Comparison of ENCODE assay signal across 20 cellular contexts in the genomic region with DNA sequence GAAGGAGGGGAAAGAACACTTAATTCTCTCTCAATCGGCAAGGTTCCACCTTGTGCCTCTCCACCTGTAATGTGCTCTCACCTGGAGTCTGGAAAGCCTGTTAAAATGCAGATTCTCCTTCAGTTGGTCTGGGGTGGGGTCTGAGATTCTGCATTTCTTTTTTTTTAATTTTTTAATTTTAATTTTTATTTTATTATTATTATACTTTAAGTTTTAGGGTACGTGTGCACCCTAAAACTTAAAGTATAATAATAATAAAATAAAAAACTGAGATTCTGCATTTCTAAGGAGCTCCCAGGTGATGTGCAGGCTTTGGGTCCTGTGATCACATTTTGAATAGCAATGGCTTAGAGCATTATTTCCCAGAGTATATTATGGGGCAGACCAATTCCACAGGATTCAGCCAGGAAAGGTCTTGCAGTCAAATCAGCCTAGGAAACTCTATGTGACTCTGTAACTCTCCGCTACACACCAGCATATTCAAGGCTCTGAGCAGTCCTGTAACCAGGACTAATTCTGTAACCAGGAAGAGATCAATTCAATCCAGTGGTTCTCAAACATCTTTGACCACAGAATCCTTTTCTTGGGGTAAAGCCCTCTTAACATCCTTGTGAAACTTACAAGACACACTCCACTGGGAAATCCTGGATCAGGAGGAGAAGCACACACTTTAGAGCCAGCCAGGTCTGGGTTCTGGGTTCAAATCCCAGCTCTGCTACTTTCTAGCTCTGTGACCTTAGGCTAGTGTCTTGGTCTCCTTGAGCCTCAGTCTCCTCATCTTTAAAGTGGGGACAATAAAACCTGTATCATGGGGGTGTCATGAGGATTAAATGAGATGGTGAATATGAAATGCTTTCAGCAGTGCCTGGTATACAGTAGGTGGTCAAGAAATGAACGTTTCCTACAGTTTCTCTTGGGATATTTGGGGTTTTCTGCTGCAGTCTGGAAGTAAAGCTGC.
DNase-seq lines count a peak whose midpoint lies in the region; ATAC-seq, FAIRE-seq and TF ChIP-seq lines count a peak whose summit lies in the region.
"Had no signal": no experiment of that assay in that cellular context is flagged by ENCODE, and none has a peak within 500 bp of the region (broad histone marks: within the 10 kb centered on the region; RNA-seq: fewer than 3 reads in every experiment).

No MANE protein-coding gene starts in this region.

- peaks cover 10 to 25% of the 10 kb centered on the region in 2 experiments for H3K4me1 Mint-ChIP-seq in H9
- peaks cover 30% of the 10 kb centered on the region for H3K4me1 Mint-ChIP-seq in stimulated activated memory B cell treated with anti-CD40 and anti-IgM and Interleukin-4, amounts not matched to agents 10 μg/mL and 1 μg/mL and 100 μg/mL, for 72 hours

- H3K27me3 Mint-ChIP-seq in H9 (ENCODE audit: low read depth): no peaks in the 10 kb centered on the region; the same call in none of the 2 replicates
- H3K27me3 Mint-ChIP-seq in stimulated activated memory B cell treated with anti-CD40 and anti-IgM and Interleukin-4, amounts not matched to agents 10 μg/mL and 1 μg/mL and 100 μg/mL, for 72 hours: no peaks in the 10 kb centered on the region

- H3K27ac ChIP-seq in BLaER1 (0 out of 2 replicates have a peak overlapping the region, but pooled peaks have one; percentile 47), H9 (ENCODE audit: insufficient read length, low read depth, low read length) (no peak overlapping the region), K562 (ENCODE audit: extremely low read depth, low read depth, low read length) (no peak overlapping the region)
- H3K27ac ChIP-seq: GM23248 had no signal

- peak overlapping the region; percentile 37 for H3K4me2 ChIP-seq in BLaER1
- H3K4me2 ChIP-seq in H9 (ENCODE audit: insufficient read depth, insufficient read length, low read length): no peak overlapping the region
- H3K4me2 ChIP-seq in K562 (ENCODE audit: insufficient read depth, low read length): no peak overlapping the region

- no peak for TF ChIP-seq POLR2A in K562 (conservative IDR thresholded peaks at IDR 0.05)

- no peak overlapping the region for H2BK12ac ChIP-seq in H9 (ENCODE audit: insufficient read length, low read depth, low read length)

- H2BK120ac ChIP-seq in H9 (ENCODE audit: low read depth, low read length, poor library complexity, severe bottlenecking): no peak overlapping the region

- H3K4me3 ChIP-seq in BLaER1 (no peak overlapping the region), K562 (no peak overlapping the region)
- H3K4me3 ChIP-seq: GM12878, GM23248 had no signal

- H4K5ac ChIP-seq in H9 (ENCODE audit: insufficient read length, low read depth, low read length): no peak overlapping the region

- DNase-seq in H9: no peak
- no peak for DNase-seq in K562 (ENCODE audit: extremely low read depth in 1 of 4, low spot score in 3 of 4)
- DNase-seq in OCI-M1 (lab: John Stamatoyannopoulos, UW): no peak
- DNase-seq in DMS114 treated with DMSO at 0.1 percent for 48 hours (lab: John Stamatoyannopoulos, UW; ENCODE audit: unreplicated experiment): no peak
- DNase-seq in nucleus accumbens (lab: John Stamatoyannopoulos, UW): no peak
- DNase-seq: C1 segment of cervical spinal cord; Caco-2; CD4-positive, alpha-beta memory T cell; DMS79; EL; GDM1; GM23248; H7; HFFc6 had no signal

- no peak for TF ChIP-seq EP300 in K562 (IDR thresholded peaks at IDR 0.05; ENCODE audit: low read length)

- H2AFZ ChIP-seq in H9 (ENCODE audit: low read length) (no peak overlapping the region), K562 (ENCODE audit: low read depth, low read length) (no peak overlapping the region)
- H2AFZ ChIP-seq: GM23248 had no signal

- H3K23ac ChIP-seq in H9 (ENCODE audit: insufficient read length, low read depth, low read length): no peak overlapping the region

- no peak for ATAC-seq in K562
- ATAC-seq in stimulated activated memory B cell treated with anti-CD40 and anti-IgM and Interleukin-4, amounts not matched to agents 10 μg/mL and 1 μg/mL and 100 μg/mL, for 72 hours: no peak
- ATAC-seq: GM12878, HCT116 had no signal

- TF ChIP-seq CTCF in H9 (conservative IDR thresholded peaks at IDR 0.05) (no peak), K562 (IDR thresholded peaks at IDR 0.05 in 2 of 3, conservative IDR thresholded peaks at IDR 0.05 in 1 of 3; ENCODE audit: insufficient read depth in 2 of 3, low read depth in 1 of 3, low read length in 3 of 3) (no peak)

- H3K18ac ChIP-seq in H9 (ENCODE audit: insufficient read length, low read depth, low read length): no peak overlapping the region

- H2AK5ac ChIP-seq in H9 (ENCODE audit: insufficient read length, low read length): no peak overlapping the region

- H2BK5ac ChIP-seq in H9 (ENCODE audit: insufficient read length, low read length): no peak overlapping the region

- H3K27ac Mint-ChIP-seq in H9: peak overlapping the region in 2 of 3 experiments; percentile 52 to 57; a peak in 2 of 7 replicates
- peak overlapping the region; percentile 1 for H3K27ac Mint-ChIP-seq in stimulated activated memory B cell treated with anti-CD40 and anti-IgM and Interleukin-4, amounts not matched to agents 10 μg/mL and 1 μg/mL and 100 μg/mL, for 72 hours
- H3K27ac Mint-ChIP-seq: CD4-positive, alpha-beta memory T cell; HFFc6 had no signal

- H3K14ac ChIP-seq in H9 (ENCODE audit: insufficient read depth, low read length): no peak overlapping the region

- no peak overlapping the region for H3K4me3 Mint-ChIP-seq in H9
- no peak overlapping the region for H3K4me3 Mint-ChIP-seq in stimulated activated memory B cell treated with anti-CD40 and anti-IgM and Interleukin-4, amounts not matched to agents 10 μg/mL and 1 μg/mL and 100 μg/mL, for 72 hours
- H3K4me3 Mint-ChIP-seq: CD4-positive, alpha-beta memory T cell; HFFc6 had no signal

- no peak for TF ChIP-seq RAD21 in K562 (CRISPR knock-in tag; conservative IDR thresholded peaks at IDR 0.05 in 1 of 2, IDR thresholded peaks at IDR 0.05 in 1 of 2)

- H4K8ac ChIP-seq in H9 (replicated peaks; ENCODE audit: insufficient read length, low read depth, low read length): no peak overlapping the region

- POLR2A ChIA-PET in K562 (lab: Yijun Ruan, JAX): no interaction called here

- WGBS in H9 (ENCODE audit: extremely low coverage, insufficient read length, low lambda C conversion rate): no CpG with 5 or more reads among the region's 4 CpGs
- WGBS in K562 (ENCODE audit: insufficient coverage, low coverage, missing lambda C conversion rate): 1% methylated on average over 4 of the region's 4 CpGs

- in situ Hi-C loops in K562 (cut with MboI): no loop called here

- FAIRE-seq in K562 (lab: Jason Lieb, UNC): no peak
- FAIRE-seq: GM12878, GM19239, H1 had no signal

- no peak overlapping the region for H3K56ac ChIP-seq in H9 (ENCODE audit: insufficient read length, low read depth, low read length)

- no TSS peak for BruUV-seq in K562 (replicated peaks; lab: Mats Ljungman, UMichigan)

- H4K20me1 ChIP-seq in BLaER1 (no peaks in the 10 kb centered on the region), H9 (ENCODE audit: control insufficient read depth, insufficient read depth, insufficient read length) (no peaks in the 10 kb centered on the region), K562 (replicated peaks; ENCODE audit: control insufficient read depth, insufficient read depth, low read length) (peaks cover 4% of the 10 kb centered on the region)

- H3K27me3 ChIP-seq in BLaER1 (no peaks in the 10 kb centered on the region), H9 (ENCODE audit: insufficient read depth, low read length) (no peaks in the 10 kb centered on the region), K562 (ENCODE audit: control insufficient read depth in 2 of 2, insufficient read depth in 2 of 2, low read length in 2 of 2) (peaks cover 17 to 45% of the 10 kb centered on the region in 2 experiments)

- no peak overlapping the region for H2BK15ac ChIP-seq in H9 (ENCODE audit: low read depth, low read length)

- no peaks in the 10 kb centered on the region for H3K23me2 ChIP-seq in H9 (ENCODE audit: insufficient read length, low read depth, low read length, poor library complexity, severe bottlenecking)

- no peaks in the 10 kb centered on the region for H3K79me1 ChIP-seq in H9 (ENCODE audit: insufficient read depth, low read depth, low read length, poor library complexity, severe bottlenecking)

- no peak overlapping the region for H2BK20ac ChIP-seq in H9 (ENCODE audit: low read depth, low read length, poor library complexity, severe bottlenecking)

- H4K91ac ChIP-seq in H9 (ENCODE audit: insufficient read length, low read depth, low read length): no peak overlapping the region

- CTCF ChIA-PET in K562 (lab: Yijun Ruan, JAX; ENCODE audit: low intra/inter-chr PET ratio): no interaction called here

- H3K79me2 ChIP-seq in H9 (ENCODE audit: insufficient read depth, low read length) (no peaks in the 10 kb centered on the region), K562 (ENCODE audit: control insufficient read depth, insufficient read depth, low read length) (no peaks in the 10 kb centered on the region)

- H3K9me3 Mint-ChIP-seq in H9: no peaks in the 10 kb centered on the region
- no peaks in the 10 kb centered on the region for H3K9me3 Mint-ChIP-seq in stimulated activated memory B cell treated with anti-CD40 and anti-IgM and Interleukin-4, amounts not matched to agents 10 μg/mL and 1 μg/mL and 100 μg/mL, for 72 hours

- no peak overlapping the region for H3K4ac ChIP-seq in H9 (ENCODE audit: low read depth, low read length)

- H3K9ac ChIP-seq in BLaER1: no peak overlapping the region
- H3K9ac ChIP-seq in H9 (ENCODE audit: extremely low read depth, insufficient read length, low read length): no peak overlapping the region
- no peak overlapping the region for H3K9ac ChIP-seq in K562 (ENCODE audit: insufficient read depth in 1 of 2, low read depth in 2 of 2, low read length in 2 of 2)
- H3K9ac ChIP-seq: GM23248 had no signal

- H3K9me3 ChIP-seq in BLaER1 (no peaks in the 10 kb centered on the region), H9 (ENCODE audit: control insufficient read depth, low read depth, low read length) (peaks cover 8% of the 10 kb centered on the region), K562 (replicated peaks; ENCODE audit: control insufficient read depth, insufficient read depth, low read depth, low read length) (no peaks in the 10 kb centered on the region)
- H3K9me3 ChIP-seq: Caco-2 had no signal

- H3K36me3 Mint-ChIP-seq in H9 (ENCODE audit: insufficient read depth in 1 of 3, low read depth in 3 of 3): no peaks in the 10 kb centered on the region; a peak in 1 of 7 replicates
- H3K36me3 Mint-ChIP-seq in stimulated activated memory B cell treated with anti-CD40 and anti-IgM and Interleukin-4, amounts not matched to agents 10 μg/mL and 1 μg/mL and 100 μg/mL, for 72 hours: no peaks in the 10 kb centered on the region
- H3K36me3 Mint-ChIP-seq: CD4-positive, alpha-beta memory T cell had no signal

- H3T11ph ChIP-seq in H9 (ENCODE audit: low read length): no peak overlapping the region

- H3K4me1 ChIP-seq in BLaER1 (peaks cover 83% of the 10 kb centered on the region), H9 (ENCODE audit: insufficient read depth, low read length) (no peaks in the 10 kb centered on the region; the same call in 1 of the 2 replicates), K562 (replicated peaks in 1 of 2; ENCODE audit: control insufficient read depth in 2 of 2, insufficient read depth in 2 of 2, low read length in 2 of 2) (peaks cover 0 to 3% of the 10 kb centered on the region in 2 experiments; a peak in 1 of 5 replicates)
- H3K4me1 ChIP-seq: Caco-2 had no signal

- peaks cover 29% of the 10 kb centered on the region for H3K36me3 ChIP-seq in BLaER1
- no peaks in the 10 kb centered on the region for H3K36me3 ChIP-seq in K562 (ENCODE audit: control insufficient read depth, insufficient read depth, low read length)

- no peaks in the 10 kb centered on the region for H3K9me1 ChIP-seq in K562 (ENCODE audit: control insufficient read depth, insufficient read depth, low read length)

- intact Hi-C loops in K562 (cut with micrococcal nuclease): no loop called here
